Comparison of ENCODE assay signal across 19 cellular contexts in the genomic region with DNA sequence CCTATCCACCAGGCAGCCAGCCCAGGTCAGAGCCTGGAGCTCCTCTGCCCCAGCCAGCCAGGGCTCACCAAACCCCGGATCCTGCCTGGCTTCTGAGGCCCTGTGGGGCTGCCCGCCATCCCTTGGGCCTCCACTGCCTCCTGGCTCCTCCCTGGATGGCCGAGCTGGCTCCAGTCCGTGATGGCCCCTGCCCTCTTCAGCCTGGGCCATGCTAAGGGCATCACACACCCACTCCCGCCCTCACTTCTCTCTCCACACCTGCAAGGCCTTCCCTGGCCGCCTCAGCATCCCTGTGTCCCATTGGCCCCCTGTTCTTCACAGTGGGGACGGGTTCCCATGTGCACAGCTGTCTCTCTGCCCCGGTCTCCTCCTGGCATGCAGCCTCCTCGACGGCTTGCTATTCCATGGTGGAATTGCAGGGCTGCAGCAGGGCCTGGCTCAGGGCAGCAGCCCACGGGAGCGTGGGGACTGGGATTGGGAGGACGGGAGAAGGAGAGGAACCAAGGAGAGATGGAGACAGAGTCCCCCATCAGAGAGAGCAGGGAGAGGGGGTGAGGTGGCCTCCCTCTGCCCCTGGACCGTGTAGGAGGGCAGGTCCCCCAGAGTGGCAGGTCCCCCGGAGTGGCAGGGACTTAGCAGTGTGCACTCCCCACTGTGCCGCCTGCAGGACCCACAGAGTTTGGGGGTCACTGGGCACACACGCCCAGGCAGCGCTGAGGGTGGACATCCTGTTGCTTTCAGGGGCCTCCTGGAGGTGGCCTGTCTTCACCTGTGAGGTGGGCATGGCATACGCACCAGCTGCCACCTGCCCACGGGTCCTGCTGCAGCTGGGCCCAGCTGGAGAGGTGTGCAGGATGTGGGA. TPM values are rescaled to one million over a fixed set of nuclear protein-coding genes. Genes with fewer than 3 reads are reported as not detected.
A peak's percentile ranks its signal among the peaks of the same experiment; 100 is the strongest.
DNase-seq lines count a peak whose midpoint lies in the region; ATAC-seq, FAIRE-seq and TF ChIP-seq lines count a peak whose summit lies in the region.
"Had no signal": no experiment of that assay in that cellular context is flagged by ENCODE, and none has a peak within 500 bp of the region (broad histone marks: within the 10 kb centered on the region; RNA-seq: fewer than 3 reads in every experiment).

No MANE protein-coding gene starts in this region.

- H3K4me3 ChIP-seq in MM.1S (ENCODE audit: low read length), result no peak overlapping the region
- no peak overlapping the region for H3K4me3 ChIP-seq in kidney (ENCODE audit: low read length in 2 of 2)
- no peak overlapping the region for H3K4me3 ChIP-seq in CD4-positive, alpha-beta memory T cell (ENCODE audit: low read length in 2 of 2)
- H3K4me3 ChIP-seq: gastrocnemius medialis, transverse colon had no signal

- H3K9me3 ChIP-seq in MM.1S (replicated peaks; ENCODE audit: insufficient read depth, low read length) (no peaks in the 10 kb centered on the region), kidney (ENCODE audit: control insufficient read depth in 1 of 2, low read length in 2 of 2) (no peaks in the 10 kb centered on the region)
- H3K9me3 ChIP-seq in CD4-positive, alpha-beta memory T cell (ENCODE audit: control insufficient read depth in 1 of 2, low read length in 2 of 2), result no peaks in the 10 kb centered on the region
- H3K9me3 ChIP-seq: gastrocnemius medialis, transverse colon had no signal

- peaks cover 55% of the 10 kb centered on the region for H3K27me3 ChIP-seq in MM.1S (replicated peaks; ENCODE audit: insufficient read depth, low read length)
- no peaks in the 10 kb centered on the region for H3K27me3 ChIP-seq in CD4-positive, alpha-beta memory T cell (ENCODE audit: insufficient read depth, low read length)
- H3K27me3 ChIP-seq: gastrocnemius medialis had no signal

- H3F3A ChIP-seq in MM.1S (ENCODE audit: insufficient read depth, low read length), result peaks cover 11% of the 10 kb centered on the region

- H3K36me3 ChIP-seq in MM.1S (replicated peaks; ENCODE audit: insufficient read depth, low read length) (no peaks in the 10 kb centered on the region), kidney (ENCODE audit: control insufficient read depth in 1 of 2, insufficient read depth in 2 of 2, low read length in 2 of 2) (no peaks in the 10 kb centered on the region)
- no peaks in the 10 kb centered on the region for H3K36me3 ChIP-seq in CD4-positive, alpha-beta memory T cell (ENCODE audit: insufficient read depth, low read length)
- H3K36me3 ChIP-seq: gastrocnemius medialis, transverse colon had no signal

- H3K27ac ChIP-seq in MM.1S (ENCODE audit: low read length) (no peak overlapping the region), kidney (ENCODE audit: low read depth in 2 of 2, low read length in 2 of 2) (no peak overlapping the region)
- no peak overlapping the region for H3K27ac ChIP-seq in CD4-positive, alpha-beta memory T cell (ENCODE audit: low read depth, low read length)
- H3K27ac ChIP-seq: gastrocnemius medialis, transverse colon had no signal

- no peaks in the 10 kb centered on the region for H3K79me2 ChIP-seq in MM.1S (ENCODE audit: low read length)

- no peak overlapping the region for H3K9ac ChIP-seq in MM.1S (ENCODE audit: low read length)
- H3K9ac ChIP-seq in kidney (ENCODE audit: low read length in 2 of 2), result no peak overlapping the region

- CTCF ChIA-PET in activated CD4-positive, alpha-beta memory T cell treated with anti-CD3 and anti-CD28 coated beads, Interleukin-2, amount 10 ng/mL, durations not matched to agents 7 days and 5 days (lab: Charles Lee), result interaction anchor here (1.3 to 1.5 kb wide), 3 partner anchors 10 to 269 kb away, joined by 3 to 6 read pairs (median 4); no protein-coding TSS in a partner anchor
- CTCF ChIA-PET in activated CD4-positive, alpha-beta memory T cell treated with anti-CD3 and anti-CD28 coated beads for 36 hours (lab: Charles Lee), result interaction anchor here (0.8 kb wide), 1 partner anchor 10 kb away, joined by 3 read pairs; no protein-coding TSS in a partner anchor
- CTCF ChIA-PET in CD4-positive, alpha-beta memory T cell (lab: Charles Lee; ENCODE audit: partially characterized antibody), result interaction anchor here (1.6 kb wide), 1 partner anchor 10 kb away, joined by 5 read pairs; no protein-coding TSS in a partner anchor

- DNase-seq in activated CD4-positive, alpha-beta memory T cell treated with anti-CD3 and anti-CD28 coated beads, Interleukin-2, amount 10 ng/mL, durations not matched to agents 7 days and 5 days, result no peak
- no peak for DNase-seq in activated CD4-positive, alpha-beta memory T cell treated with anti-CD3 and anti-CD28 coated beads for 36 hours
- DNase-seq in MM.1S (no peak), kidney (peak; percentile 62), sciatic nerve (ENCODE audit: low spot score) (peak; percentile 53), AG08395 (ENCODE audit: low spot score) (no peak)
- no peak for DNase-seq in CD4-positive, alpha-beta memory T cell
- DNase-seq: activated B cell treated with CpG ODN at 0.5 μM for 24 hours; activated naive CD4-positive, alpha-beta T cell; NCI-H345; NK-92 treated with Interleukin-12 subunit alpha and Interleukin-12 subunit beta, amount 100 ng/mL, for 24 hours; stimulated activated CD4-positive, alpha-beta T cell treated with anti-CD3 and anti-CD28 coated beads, Interleukin-4, amount 100 ng/mL, for 4 hours; T-helper 1 cell; transverse colon had no signal

- H4K20me1 ChIP-seq in MM.1S (ENCODE audit: insufficient read depth, low read length), result no peaks in the 10 kb centered on the region

- no peak for FAIRE-seq in kidney (lab: Jason Lieb, UNC)
- FAIRE-seq: HTR-8/SVneo had no signal

- TF ChIP-seq CTCF in MM.1S (IDR thresholded peaks at IDR 0.05; ENCODE audit: low read length) (no peak), kidney (IDR thresholded peaks at IDR 0.05; ENCODE audit: borderline replicate concordance, extremely low read depth, insufficient read depth) (no peak)

- H2AFZ ChIP-seq in MM.1S (ENCODE audit: low read length), result no peak overlapping the region

- H3K4me2 ChIP-seq in MM.1S (ENCODE audit: low read depth, low read length), result peak overlapping the region; percentile 38; the same call in 1 of the 2 replicates

- ATAC-seq in sciatic nerve (no peak), GM21367 (IDR thresholded peaks at IDR 0.05; ENCODE audit: unreplicated experiment) (no peak)
- ATAC-seq: gastrocnemius medialis had no signal

- peaks cover 9% of the 10 kb centered on the region for H3K27me3 Mint-ChIP-seq in activated CD4-positive, alpha-beta memory T cell treated with anti-CD3 and anti-CD28 coated beads, Interleukin-2, amount 10 ng/mL, durations not matched to agents 7 days and 5 days
- H3K27me3 Mint-ChIP-seq in activated CD4-positive, alpha-beta memory T cell treated with anti-CD3 and anti-CD28 coated beads for 36 hours, result peaks cover 4% of the 10 kb centered on the region
- no peaks in the 10 kb centered on the region for H3K27me3 Mint-ChIP-seq in CD4-positive, alpha-beta memory T cell

- H3K4me1 ChIP-seq in MM.1S (ENCODE audit: low read length) (peaks cover 13% of the 10 kb centered on the region; the same call in 1 of the 2 replicates), kidney (ENCODE audit: control insufficient read depth in 1 of 2, insufficient read depth in 1 of 2, low read depth in 1 of 2, low read length in 2 of 2) (peaks cover 3 to 17% of the 10 kb centered on the region in 2 donors)
- H3K4me1 ChIP-seq in CD4-positive, alpha-beta memory T cell (ENCODE audit: insufficient read depth, low read length), result peaks cover 24% of the 10 kb centered on the region

- H3K9me3 Mint-ChIP-seq in activated CD4-positive, alpha-beta memory T cell treated with anti-CD3 and anti-CD28 coated beads, Interleukin-2, amount 10 ng/mL, durations not matched to agents 7 days and 5 days, result peaks cover 7% of the 10 kb centered on the region
- H3K9me3 Mint-ChIP-seq in activated CD4-positive, alpha-beta memory T cell treated with anti-CD3 and anti-CD28 coated beads for 36 hours, result no peaks in the 10 kb centered on the region
- H3K9me3 Mint-ChIP-seq in CD4-positive, alpha-beta memory T cell, result peaks cover 0 to 3% (median 0%) of the 10 kb centered on the region in 8 donors
- H3K9me3 Mint-ChIP-seq: activated B cell treated with CpG ODN at 0.5 μM for 24 hours; CD8-positive, alpha-beta T cell had no signal

- no peak overlapping the region for H3K4me3 Mint-ChIP-seq in activated CD4-positive, alpha-beta memory T cell treated with anti-CD3 and anti-CD28 coated beads, Interleukin-2, amount 10 ng/mL, durations not matched to agents 7 days and 5 days
- no peak overlapping the region for H3K4me3 Mint-ChIP-seq in activated CD4-positive, alpha-beta memory T cell treated with anti-CD3 and anti-CD28 coated beads for 36 hours
- peak overlapping the region in 3 of 8 donors; percentile 53 to 69 (median 59) for H3K4me3 Mint-ChIP-seq in CD4-positive, alpha-beta memory T cell
- H3K4me3 Mint-ChIP-seq: activated B cell treated with CpG ODN at 0.5 μM for 24 hours had no signal

- no peaks in the 10 kb centered on the region for H3K9me2 ChIP-seq in MM.1S (replicated peaks; ENCODE audit: insufficient read depth, low read length)

- intact Hi-C loops in activated CD4-positive, alpha-beta memory T cell treated with anti-CD3 and anti-CD28 coated beads for 36 hours (cut with micrococcal nuclease), result no loop called here
- intact Hi-C loops in kidney (cut with DNase I), result no loop called here
- intact Hi-C loops in sciatic nerve (cut with DNase I), result no loop called here
- intact Hi-C loops in CD4-positive, alpha-beta memory T cell (cut with micrococcal nuclease), result no loop called here

- H3K4me1 Mint-ChIP-seq in activated CD4-positive, alpha-beta memory T cell treated with anti-CD3 and anti-CD28 coated beads, Interleukin-2, amount 10 ng/mL, durations not matched to agents 7 days and 5 days, result peaks cover 36% of the 10 kb centered on the region
- H3K4me1 Mint-ChIP-seq in activated CD4-positive, alpha-beta memory T cell treated with anti-CD3 and anti-CD28 coated beads for 36 hours (ENCODE audit: low read depth), result peaks cover 21% of the 10 kb centered on the region
- peaks cover 20 to 45% (median 26%) of the 10 kb centered on the region in 4 donors for H3K4me1 Mint-ChIP-seq in CD4-positive, alpha-beta memory T cell

- H3K36me3 Mint-ChIP-seq in activated CD4-positive, alpha-beta memory T cell treated with anti-CD3 and anti-CD28 coated beads, Interleukin-2, amount 10 ng/mL, durations not matched to agents 7 days and 5 days (ENCODE audit: low read depth), result peaks cover 7% of the 10 kb centered on the region
- no peaks in the 10 kb centered on the region for H3K36me3 Mint-ChIP-seq in activated CD4-positive, alpha-beta memory T cell treated with anti-CD3 and anti-CD28 coated beads for 36 hours
- H3K36me3 Mint-ChIP-seq in CD4-positive, alpha-beta memory T cell, result no peaks in the 10 kb centered on the region
- H3K36me3 Mint-ChIP-seq: CD8-positive, alpha-beta T cell had no signal

- POLR2A ChIA-PET in activated CD4-positive, alpha-beta memory T cell treated with anti-CD3 and anti-CD28 coated beads, Interleukin-2, amount 10 ng/mL, durations not matched to agents 7 days and 5 days (lab: Charles Lee), result no interaction called here
- POLR2A ChIA-PET in activated CD4-positive, alpha-beta memory T cell treated with anti-CD3 and anti-CD28 coated beads for 36 hours (lab: Charles Lee), result no interaction called here
- POLR2A ChIA-PET in CD4-positive, alpha-beta memory T cell (lab: Charles Lee; ENCODE audit: partially characterized antibody), result interaction anchor here (1.3 kb wide), 1 partner anchor 10 kb away, joined by 4 read pairs; no protein-coding TSS in a partner anchor

- H3K27ac Mint-ChIP-seq in activated CD4-positive, alpha-beta memory T cell treated with anti-CD3 and anti-CD28 coated beads, Interleukin-2, amount 10 ng/mL, durations not matched to agents 7 days and 5 days, result peak overlapping the region; percentile 77
- H3K27ac Mint-ChIP-seq in activated CD4-positive, alpha-beta memory T cell treated with anti-CD3 and anti-CD28 coated beads for 36 hours, result no peak overlapping the region
- peak overlapping the region in 2 of 7 donors; percentile 43 to 79 for H3K27ac Mint-ChIP-seq in CD4-positive, alpha-beta memory T cell
- H3K27ac Mint-ChIP-seq: activated B cell treated with CpG ODN at 0.5 μM for 24 hours; CD8-positive, alpha-beta T cell had no signal

RNA-seq across cellular contexts. Expression of gene RNU6ATAC, which starts 16.7 kb away (rescaled TPM):
- total RNA-seq in activated CD4-positive, alpha-beta memory T cell treated with anti-CD3 and anti-CD28 coated beads, Interleukin-2, amount 10 ng/mL, durations not matched to agents 7 days and 5 days, result 10 to 100 TPM; 21.7 to 22.1 TPM
- 10 to 100 TPM; 25.8 to 41.0 TPM for total RNA-seq in activated CD4-positive, alpha-beta memory T cell treated with anti-CD3 and anti-CD28 coated beads for 36 hours
- total RNA-seq in kidney (232 TPM), sciatic nerve (193 TPM)
- not detected for polyA plus RNA-seq in kidney (ENCODE audit: insufficient read depth, low read depth, low replicate concordance)
- total RNA-seq in CD4-positive, alpha-beta memory T cell, result 100 to 1,000 TPM; 102 to 106 TPM
- polyA plus RNA-seq in CD4-positive, alpha-beta memory T cell, result not detected
- total RNA-seq: A172, gastrocnemius medialis, transverse colon had no signal

RNA-seq across cellular contexts. Expression of gene WDR5, which starts 45.1 kb away (rescaled TPM):
- 10 to 100 TPM; 32.1 to 32.7 TPM for total RNA-seq in activated CD4-positive, alpha-beta memory T cell treated with anti-CD3 and anti-CD28 coated beads, Interleukin-2, amount 10 ng/mL, durations not matched to agents 7 days and 5 days
- total RNA-seq in activated CD4-positive, alpha-beta memory T cell treated with anti-CD3 and anti-CD28 coated beads for 36 hours, result 10 to 100 TPM; 41.6 to 43.0 TPM
- total RNA-seq in kidney (25.4 TPM), sciatic nerve (24.9 TPM)
- 18.8 TPM for polyA plus RNA-seq in kidney (ENCODE audit: insufficient read depth, low read depth, low replicate concordance)
- total RNA-seq in CD4-positive, alpha-beta memory T cell, result 10 to 100 TPM; 30.3 to 32.7 TPM
- polyA plus RNA-seq in CD4-positive, alpha-beta memory T cell, result 10 to 100 TPM; 14.6 to 16.5 TPM

Comparison
In these comparisons a context has a peak if more than half of its experiments do, and no peak if none do; other contexts are left out.
1. DNase-seq: peak in kidney (single experiment) and sciatic nerve (single experiment); none in activated CD4-positive, alpha-beta memory T cell treated with anti-CD3 and anti-CD28 coated beads, Interleukin-2, amount 10 ng/mL, durations not matched to agents 7 days and 5 days (single experiment), activated CD4-positive, alpha-beta memory T cell treated with anti-CD3 and anti-CD28 coated beads for 36 hours (single experiment), MM.1S (single experiment), CD4-positive, alpha-beta memory T cell (0 of 5) and AG08395 (single experiment).